In genomic region chr6:16420715-16421461, GRCh38 we compare ENCODE assay signal across 8 cellular contexts.
DNase-seq lines count a peak whose midpoint lies in the region; ATAC-seq, FAIRE-seq and TF ChIP-seq lines count a peak whose summit lies in the region.

No MANE protein-coding gene starts in this region.

- peak; percentile 52 to 90 (median 83) for DNase-seq in CD4-positive, CD25-positive, alpha-beta regulatory T cell
- peak; percentile 87 for DNase-seq in activated CD4-positive, alpha-beta T cell treated with anti-CD3 and anti-CD28 coated beads, Interleukin-2, amount 10 ng/mL, durations not matched to agents 24 days and 14 days
- DNase-seq in left ventricle myocardium superior (no peak), tibial artery (no peak), NCI-H1436 (lab: John Stamatoyannopoulos, UW) (no peak), H54 (ENCODE audit: insufficient read length, low spot score) (no peak)

- TF ChIP-seq CTCF in tibial artery (IDR thresholded peaks at IDR 0.05), result no peak

- intact Hi-C loops in activated CD4-positive, alpha-beta T cell treated with anti-CD3 and anti-CD28 coated beads, Interleukin-2, amount 10 ng/mL, durations not matched to agents 24 days and 14 days (cut with micrococcal nuclease), result loop anchor here (1.0 to 5.0 kb wide), 11 partner anchors 8 to 340 kb away; partner anchors contain the start of gene ATXN1
- intact Hi-C loops in left ventricle myocardium superior (cut with micrococcal nuclease), result no loop called here
- intact Hi-C loops in tibial artery (cut with DNase I; ENCODE audit: low total_unique reads), result no loop called here

- H3K36me3 Mint-ChIP-seq in CD4-positive, CD25-positive, alpha-beta regulatory T cell, result peaks cover 8% of the 10 kb centered on the region
- peaks cover 22% of the 10 kb centered on the region for H3K36me3 Mint-ChIP-seq in activated CD4-positive, alpha-beta T cell treated with anti-CD3 and anti-CD28 coated beads, Interleukin-2, amount 10 ng/mL, durations not matched to agents 24 days and 14 days (ENCODE audit: low read depth)

- TF ChIP-seq POLR2A in H54 (IDR thresholded peaks at IDR 0.05; ENCODE audit: low read depth, low read length), result no peak

- H3K27me3 ChIP-seq in CD4-positive, CD25-positive, alpha-beta regulatory T cell (ENCODE audit: control insufficient read depth, insufficient read depth, low read length), result no peaks in the 10 kb centered on the region
- H3K27me3 ChIP-seq in tibial artery, result no peaks in the 10 kb centered on the region

- H3K4me1 ChIP-seq in CD4-positive, CD25-positive, alpha-beta regulatory T cell (ENCODE audit: control insufficient read depth, insufficient read depth, low read length, poor library complexity, severe bottlenecking), result peaks cover 48% of the 10 kb centered on the region
- H3K4me1 ChIP-seq in tibial artery, result peaks cover 0 to 37% (median 14%) of the 10 kb centered on the region in 4 donors

- no peaks in the 10 kb centered on the region for H3K9me3 ChIP-seq in CD4-positive, CD25-positive, alpha-beta regulatory T cell (ENCODE audit: control insufficient read depth in 2 of 2, low read length in 2 of 2)
- H3K9me3 ChIP-seq in tibial artery, result no peaks in the 10 kb centered on the region

- H3K9me3 Mint-ChIP-seq in CD4-positive, CD25-positive, alpha-beta regulatory T cell, result no peaks in the 10 kb centered on the region
- no peaks in the 10 kb centered on the region for H3K9me3 Mint-ChIP-seq in activated CD4-positive, alpha-beta T cell treated with anti-CD3 and anti-CD28 coated beads, Interleukin-2, amount 10 ng/mL, durations not matched to agents 24 days and 14 days

- peak overlapping the region; percentile 80 for H3K4me3 ChIP-seq in CD4-positive, CD25-positive, alpha-beta regulatory T cell (ENCODE audit: low read depth, low read length)
- H3K4me3 ChIP-seq in tibial artery, result peak overlapping the region; percentile 18 to 23

- peak; percentile 81 to 87 for ATAC-seq in CD4-positive, CD25-positive, alpha-beta regulatory T cell (ENCODE audit: low read depth in 2 of 2)
- ATAC-seq in GM19397 (IDR thresholded peaks at IDR 0.05; ENCODE audit: unreplicated experiment) (peak; percentile 59), HG03432 (IDR thresholded peaks at IDR 0.05; ENCODE audit: unreplicated experiment) (peak; percentile 77), left ventricle myocardium superior (peak; percentile 45)

- H3K27ac ChIP-seq in CD4-positive, CD25-positive, alpha-beta regulatory T cell (ENCODE audit: insufficient read depth, low read length, poor library complexity, severe bottlenecking), result peak overlapping the region; percentile 98
- H3K27ac ChIP-seq in tibial artery, result peak overlapping the region; percentile 52 to 61

- H3K27ac Mint-ChIP-seq in CD4-positive, CD25-positive, alpha-beta regulatory T cell, result peak overlapping the region; percentile 98 to 99 (median 98)
- peak overlapping the region; percentile 90 for H3K27ac Mint-ChIP-seq in activated CD4-positive, alpha-beta T cell treated with anti-CD3 and anti-CD28 coated beads, Interleukin-2, amount 10 ng/mL, durations not matched to agents 24 days and 14 days

- no peaks in the 10 kb centered on the region for H3K27me3 Mint-ChIP-seq in CD4-positive, CD25-positive, alpha-beta regulatory T cell
- no peaks in the 10 kb centered on the region for H3K27me3 Mint-ChIP-seq in activated CD4-positive, alpha-beta T cell treated with anti-CD3 and anti-CD28 coated beads, Interleukin-2, amount 10 ng/mL, durations not matched to agents 24 days and 14 days

- H3K4me3 Mint-ChIP-seq in CD4-positive, CD25-positive, alpha-beta regulatory T cell, result peak overlapping the region; percentile 74 to 87 (median 78)
- peak overlapping the region; percentile 79 for H3K4me3 Mint-ChIP-seq in activated CD4-positive, alpha-beta T cell treated with anti-CD3 and anti-CD28 coated beads, Interleukin-2, amount 10 ng/mL, durations not matched to agents 24 days and 14 days

- no peak for FAIRE-seq in H54 (lab: Jason Lieb, UNC)

- peaks cover 16 to 77% (median 66%) of the 10 kb centered on the region in 4 donors for H3K4me1 Mint-ChIP-seq in CD4-positive, CD25-positive, alpha-beta regulatory T cell
- peaks cover 50% of the 10 kb centered on the region for H3K4me1 Mint-ChIP-seq in activated CD4-positive, alpha-beta T cell treated with anti-CD3 and anti-CD28 coated beads, Interleukin-2, amount 10 ng/mL, durations not matched to agents 24 days and 14 days

- H3K36me3 ChIP-seq in CD4-positive, CD25-positive, alpha-beta regulatory T cell (ENCODE audit: control insufficient read depth, insufficient read depth, low read length), result no peaks in the 10 kb centered on the region
- H3K36me3 ChIP-seq in tibial artery, result no peaks in the 10 kb centered on the region

Comparison
In these comparisons a context has a peak if more than half of its experiments do, and no peak if none do; other contexts are left out.
1. DNase-seq: peak in CD4-positive, CD25-positive, alpha-beta regulatory T cell (3 of 3) and activated CD4-positive, alpha-beta T cell treated with anti-CD3 and anti-CD28 coated beads, Interleukin-2, amount 10 ng/mL, durations not matched to agents 24 days and 14 days (single experiment); none in left ventricle myocardium superior (single experiment), tibial artery (0 of 2), NCI-H1436 (single experiment) and H54 (single experiment).
2. Peak in every context shown above with its lines, with median percentiles within 50 percentile points of each other: ATAC-seq.